35 cellular contexts compared by ENCODE assay signal in genomic region chr1:118894836-118895235, GRCh38.
"Had no signal": no experiment of that assay in that cellular context is flagged by ENCODE, and none has a peak within 500 bp of the region (broad histone marks: within the 10 kb centered on the region; RNA-seq: fewer than 3 reads in every experiment).

No MANE protein-coding gene starts in this region.

- H3K4me1 ChIP-seq: adrenal gland, body of pancreas, breast epithelium had no signal

- H3K27me3 ChIP-seq: adrenal gland, body of pancreas, brain microvascular endothelial cell, breast epithelium, cardiac muscle cell had no signal

- DNase-seq: activated B cell treated with CpG ODN at 0.5 μM for 24 hours; activated CD4-positive, alpha-beta memory T cell treated with anti-CD3 and anti-CD28 coated beads for 36 hours; activated CD4-positive, alpha-beta T cell treated with anti-CD3 and anti-CD28 coated beads for 4 hours; activated CD4-positive, alpha-beta T cell treated with anti-CD3 and anti-CD28 coated beads, Interleukin-2, amount 10 ng/mL, durations not matched to agents 24 days and 14 days; activated CD4-positive, alpha-beta T cell treated with anti-CD3 and anti-CD28 coated beads, Interleukin-2, amount 50 U/mL, for 1 hour; activated CD4-positive, alpha-beta T cell treated with anti-CD3 and anti-CD28 coated beads, Interleukin-2, amount 50 U/mL, for 4 hours; activated CD4-positive, CD25-positive, alpha-beta regulatory T cell treated with anti-CD3 and anti-CD28 coated beads, Interleukin-2, amount 50 U/mL, for 72 hours; activated CD8-positive, alpha-beta memory T cell treated with anti-CD3 and anti-CD28 coated beads, Interleukin-2, amount 50 U/mL, for 4 hours; activated CD8-positive, alpha-beta T cell treated with anti-CD3 and anti-CD28 coated beads for 36 hours; activated effector memory CD4-positive, alpha-beta T cell treated with anti-CD3 and anti-CD28 coated beads, Interleukin-2, amount 50 U/mL, for 16 hours; activated gamma-delta T cell treated with Interleukin-2 at 50 U/mL for 16 hours; activated naive CD4-positive, alpha-beta T cell; activated naive CD4-positive, alpha-beta T cell treated with anti-CD3 and anti-CD28 coated beads for 36 hours; activated naive CD4-positive, alpha-beta T cell treated with anti-CD3 and anti-CD28 coated beads, Interleukin-2, amount 50 U/mL, for 16 hours; activated naive CD8-positive, alpha-beta T cell treated with anti-CD3 and anti-CD28 coated beads for 36 hours; activated T-cell treated with anti-CD3 and anti-CD28 coated beads for 4 hours; activated T-cell treated with anti-CD3 and anti-CD28 coated beads, Interleukin-2, amount 50 U/mL, for 1 hour; activated T-cell treated with anti-CD3 and anti-CD28 coated beads, Interleukin-2, amount 50 U/mL, for 4 hours; activated T-cell treated with anti-CD3 and anti-CD28 coated beads, Interleukin-2, amount 50 U/mL, for 72 hours; adrenal gland; amniotic stem cell; aorta; body of pancreas; brain microvascular endothelial cell; caudate nucleus; cerebellar nuclear complex; T-helper 2 cell; T-helper 9 cell had no signal

- FAIRE-seq: astrocyte, TTC549 had no signal

- H3K36me3 ChIP-seq: adrenal gland, breast epithelium, cardiac muscle cell had no signal

- H3K4me3 ChIP-seq: adrenal gland, body of pancreas, breast epithelium, cardiac muscle cell had no signal

- H3K9me3 ChIP-seq: adrenal gland, body of pancreas, breast epithelium had no signal

- H3K27ac ChIP-seq: adrenal gland, body of pancreas, brain microvascular endothelial cell, breast epithelium, cardiac muscle cell, VCaP had no signal

- ATAC-seq: activated CD8-positive, alpha-beta T cell treated with anti-CD3 and anti-CD28 coated beads for 36 hours; activated naive CD4-positive, alpha-beta T cell treated with anti-CD3 and anti-CD28 coated beads, Interleukin-2, amount 50 U/mL, for 72 hours; activated T-cell treated with anti-CD3 and anti-CD28 coated beads, Interleukin-2, amount 50 U/mL, for 4 hours; activated T-cell treated with anti-CD3 and anti-CD28 coated beads, Interleukin-2, amount 50 U/mL, for 72 hours; activated T-helper 17 cell treated with anti-CD3 and anti-CD28 coated beads, Interleukin-2, amount 50 U/mL, for 72 hours; body of pancreas had no signal
